In genomic region chr19:29811125-29812079, GRCh38 we compare ENCODE assay signal across 8 cellular contexts. TPM values are rescaled to one million over a fixed set of nuclear protein-coding genes. Genes with fewer than 3 reads are reported as not detected.
DNase-seq lines count a peak whose midpoint lies in the region; ATAC-seq and TF ChIP-seq lines count a peak whose summit lies in the region.

Gene CCNE1 (plus strand): TSS chr19:29811991. CDS start chr19:29812556, 565 bp downstream.

- H2AFZ ChIP-seq in ACC112 (ENCODE audit: low read length, unreplicated experiment) = peak within 1 kb of the TSS; percentile 68
- peak within 1 kb of the TSS; percentile 90 for H2AFZ ChIP-seq in mammary epithelial cell (ENCODE audit: low read depth, low read length)

- TF ChIP-seq CTCF in WI38 (IDR thresholded peaks at IDR 0.05; ENCODE audit: low read depth, low read length) (no peak), mammary epithelial cell (conservative IDR thresholded peaks at IDR 0.05 in 1 of 2, IDR thresholded peaks at IDR 0.05 in 1 of 2; ENCODE audit: extremely low read depth in 1 of 2, insufficient read depth in 1 of 2, low read depth in 1 of 2, low read length in 2 of 2) (no peak)

- dilution Hi-C loops in mammary epithelial cell (cut with HindIII; ENCODE audit: low sequenced_read_pairs) = no loop called here

- no peaks in the 10 kb centered on the region for H3K27me3 ChIP-seq in ACC112 (ENCODE audit: insufficient read depth, low read length)
- no peaks in the 10 kb centered on the region for H3K27me3 ChIP-seq in mammary epithelial cell (ENCODE audit: insufficient read depth, low read length)

- H3K79me2 ChIP-seq in ACC112 (ENCODE audit: control insufficient read depth, insufficient read depth, low read length, unreplicated experiment) (no peaks in the 10 kb centered on the region), mammary epithelial cell (ENCODE audit: insufficient read depth, low read length) (no peaks in the 10 kb centered on the region)

- CTCF ChIA-PET in mammary epithelial cell (lab: Charles Lee; ENCODE audit: low non-redundant PET) = no interaction called here

- peaks cover 4% of the 10 kb centered on the region for H3K4me1 ChIP-seq in ACC112 (ENCODE audit: control insufficient read depth, insufficient read depth, low read length, unreplicated experiment)
- H3K4me1 ChIP-seq in mammary epithelial cell (ENCODE audit: insufficient read depth, low read length) = peaks cover 5% of the 10 kb centered on the region

- H3K27ac ChIP-seq in ACC112 (ENCODE audit: low read depth, low read length) = no peak within 1 kb of the TSS
- no peak within 1 kb of the TSS for H3K27ac ChIP-seq in mammary epithelial cell (ENCODE audit: insufficient read depth, low read depth, low read length)

- H3K9me3 ChIP-seq in mammary epithelial cell (replicated peaks; ENCODE audit: insufficient read depth, low read length) = no peaks in the 10 kb centered on the region

- in situ Hi-C loops in mammary epithelial cell (cut with MboI; ENCODE audit: low sequenced_read_pairs in 2 of 2) = no loop called here

- DNase-seq in NCI-H2171 treated with DMSO at 0.1 percent for 48 hours (lab: John Stamatoyannopoulos, UW) (peak; percentile 74), mammary epithelial cell (peak; percentile 83), inferior parietal cortex (ENCODE audit: extremely low spot score) (peak; percentile 73), smooth muscle cell of the brain vasculature (ENCODE audit: low read depth, low spot score) (peak; percentile 53)

- H3K36me3 ChIP-seq in ACC112 (ENCODE audit: insufficient read depth, low read length) (no peaks in the 10 kb centered on the region), mammary epithelial cell (ENCODE audit: insufficient read depth, low read length) (no peaks in the 10 kb centered on the region)

- TF ChIP-seq POLR2A in GM18526 (IDR thresholded peaks at IDR 0.05; ENCODE audit: extremely low read depth, insufficient read length) = peak; percentile 72

- WGBS in mammary epithelial cell (ENCODE audit: low coverage, missing lambda C conversion rate) = 7% methylated on average over 8 of the region's 125 CpGs

- no peaks in the 10 kb centered on the region for H4K20me1 ChIP-seq in mammary epithelial cell (ENCODE audit: insufficient read depth, low read length)

- H3K4me3 ChIP-seq in ACC112 (ENCODE audit: low read depth, low read length) = peak within 1 kb of the TSS; percentile 78
- peak within 1 kb of the TSS; percentile 57 for H3K4me3 ChIP-seq in WI38 (ENCODE audit: low read depth, low read length)
- peak within 1 kb of the TSS; percentile 27 to 57 (median 53) for H3K4me3 ChIP-seq in mammary epithelial cell (replicated peaks in 1 of 3; ENCODE audit: insufficient read depth in 1 of 3, low read depth in 2 of 3, low read length in 3 of 3)

- no TSS peak for BruUV-seq in mammary epithelial cell (replicated peaks; lab: Mats Ljungman, UMichigan)

- no peak within 1 kb of the TSS for H3K9ac ChIP-seq in mammary epithelial cell (ENCODE audit: insufficient read depth, low read length)

- intact Hi-C loops in mammary epithelial cell (cut with micrococcal nuclease) = loop anchor here (1.0 kb wide), 1 partner anchor 34 kb away; no protein-coding TSS in a partner anchor

- ATAC-seq in HG03064 (IDR thresholded peaks at IDR 0.05; ENCODE audit: low read depth, unreplicated experiment) = peak; percentile 71

- peak within 1 kb of the TSS; percentile 94 for H3K4me2 ChIP-seq in mammary epithelial cell (ENCODE audit: insufficient read depth, low read depth, low read length)

RNA-seq across cellular contexts. Expression of gene CCNE1, which starts in this region (rescaled TPM):
- total RNA-seq in mammary epithelial cell = 10 to 100 TPM in 1 of 2 donors, 1 to 10 TPM in 1; 5.3 to 10.5 TPM
- polyA plus RNA-seq in mammary epithelial cell = 13.9 TPM
- 6.5 TPM for polyA minus RNA-seq in mammary epithelial cell
